23 cellular contexts compared by ENCODE assay signal in the genomic region with DNA sequence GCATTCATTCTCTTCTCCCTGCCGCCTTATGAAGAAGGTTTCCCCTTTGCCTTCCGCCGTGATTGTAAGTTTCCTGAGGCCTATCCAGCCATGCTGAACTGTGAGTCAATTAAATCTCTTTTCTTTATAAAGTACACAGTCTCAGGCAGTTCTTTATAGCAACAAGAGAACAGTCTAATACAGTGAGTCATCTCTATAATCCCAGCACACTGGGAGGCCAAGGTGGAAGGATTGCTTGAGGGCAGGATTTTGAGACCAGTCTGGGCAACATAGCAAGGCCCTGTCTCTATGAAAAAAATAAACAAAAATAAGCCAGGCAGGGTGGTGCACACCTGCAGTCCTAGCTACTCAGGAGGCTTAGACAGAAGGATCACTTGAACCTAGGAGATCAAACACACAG.
"Had no signal": no experiment of that assay in that cellular context is flagged by ENCODE, and none has a peak within 500 bp of the region (broad histone marks: within the 10 kb centered on the region; RNA-seq: fewer than 3 reads in every experiment).

No MANE protein-coding gene starts in this region.

- H3K36me3 ChIP-seq: gastrocnemius medialis, pancreas, right atrium auricular region, upper lobe of right lung had no signal

- H3K4me1 ChIP-seq: gastrocnemius medialis, pancreas, psoas muscle, right atrium auricular region, spleen, upper lobe of right lung had no signal

- H3K27ac ChIP-seq: gastrocnemius medialis, pancreas, psoas muscle, right atrium auricular region, spleen, upper lobe of right lung had no signal

- H3K4me1 Mint-ChIP-seq: activated B cell treated with CpG ODN at 0.5 μM for 24 hours; activated CD4-positive, alpha-beta T cell treated with anti-CD3 and anti-CD28 coated beads for 36 hours; memory B cell; nephron progenitor cell had no signal

- H3K27me3 Mint-ChIP-seq: activated B cell treated with CpG ODN at 0.5 μM for 24 hours; activated CD4-positive, alpha-beta T cell treated with anti-CD3 and anti-CD28 coated beads for 36 hours; memory B cell had no signal

- H3K4me3 Mint-ChIP-seq: activated B cell treated with CpG ODN at 0.5 μM for 24 hours; activated CD4-positive, alpha-beta T cell treated with anti-CD3 and anti-CD28 coated beads for 36 hours; activated naive CD4-positive, alpha-beta T cell treated with anti-CD3 and anti-CD28 coated beads for 36 hours; memory B cell; nephron progenitor cell had no signal

- H3K27me3 ChIP-seq: gastrocnemius medialis, pancreas, right atrium auricular region, spleen, upper lobe of right lung had no signal

- H3K27ac Mint-ChIP-seq: activated B cell treated with CpG ODN at 0.5 μM for 24 hours; activated CD4-positive, alpha-beta T cell treated with anti-CD3 and anti-CD28 coated beads for 36 hours; activated naive CD4-positive, alpha-beta T cell treated with anti-CD3 and anti-CD28 coated beads for 36 hours; memory B cell; nephron progenitor cell had no signal

- DNase-seq: activated B cell treated with CpG ODN at 0.5 μM for 24 hours; activated CD4-positive, alpha-beta T cell treated with anti-CD3 and anti-CD28 coated beads for 36 hours; activated CD4-positive, alpha-beta T cell treated with anti-CD3 and anti-CD28 coated beads, Interleukin-2, amount 50 U/mL, for 4 hours; activated effector memory CD4-positive, alpha-beta T cell treated with Interleukin-2 at 50 U/mL for 16 hours; activated naive CD4-positive, alpha-beta T cell treated with anti-CD3 and anti-CD28 coated beads for 36 hours; activated T-cell treated with anti-CD3 and anti-CD28 coated beads, Interleukin-2, amount 50 U/mL, for 48 hours; effector CD4-positive, alpha-beta T cell; gastrocnemius medialis; hypothalamus; left cardiac atrium; mucosa of descending colon; nephron progenitor cell; pancreas; psoas muscle; spleen; stimulated activated CD4-positive, alpha-beta T cell treated with anti-CD3 and anti-CD28 coated beads, Interleukin-4, amount 100 ng/mL, for 24 hours; stimulated activated naive CD4-positive, alpha-beta T cell treated with Interleukin-2 at 50 U/mL for 16 hours; T-helper 1 cell; T-helper 9 cell; upper lobe of right lung had no signal

- ATAC-seq: activated CD4-positive, alpha-beta T cell treated with anti-CD3 and anti-CD28 coated beads for 36 hours; esophagus mucosa; gastrocnemius medialis; left cardiac atrium; mucosa of descending colon; pancreas; psoas muscle; upper lobe of right lung had no signal

- H3K4me3 ChIP-seq: gastrocnemius medialis, mucosa of descending colon, pancreas, psoas muscle, right atrium auricular region, spleen, upper lobe of right lung had no signal
